Comparison of ENCODE assay signal across 18 cellular contexts in genomic region chr14:105852378-105853088, GRCh38.
DNase-seq lines count a peak whose midpoint lies in the region; ATAC-seq, FAIRE-seq and TF ChIP-seq lines count a peak whose summit lies in the region.
"Had no signal": no experiment of that assay in that cellular context is flagged by ENCODE, and none has a peak within 500 bp of the region (broad histone marks: within the 10 kb centered on the region; RNA-seq: fewer than 3 reads in every experiment).

No MANE protein-coding gene starts in this region.

- H3K36me3 ChIP-seq in transverse colon (no peaks in the 10 kb centered on the region), mesenchymal stem cell (ENCODE audit: control insufficient read depth in 1 of 2, insufficient read depth in 2 of 2, low read depth in 1 of 2, low read length in 2 of 2) (no peaks in the 10 kb centered on the region)
- H3K36me3 ChIP-seq: esophagus muscularis mucosa, heart left ventricle had no signal

- H2BK15ac ChIP-seq in mesenchymal stem cell (ENCODE audit: low read depth, poor library complexity, severe bottlenecking): no peak overlapping the region

- H3K9me3 Mint-ChIP-seq in activated naive CD4-positive, alpha-beta T cell treated with anti-CD3 and anti-CD28 coated beads, Interleukin-2, amount 50 U/mL, for 72 hours: no peaks in the 10 kb centered on the region

- no peak overlapping the region for H3K27ac Mint-ChIP-seq in activated naive CD4-positive, alpha-beta T cell treated with anti-CD3 and anti-CD28 coated beads, Interleukin-2, amount 50 U/mL, for 72 hours

- H3K4me3 ChIP-seq in coronary artery (no peak overlapping the region), transverse colon (no peak overlapping the region), mesenchymal stem cell (ENCODE audit: insufficient read depth in 1 of 2, low read depth in 1 of 2, low read length in 2 of 2) (no peak overlapping the region)
- H3K4me3 ChIP-seq: esophagus muscularis mucosa, heart left ventricle, skin epidermis had no signal

- no peak overlapping the region for H3K23ac ChIP-seq in mesenchymal stem cell (ENCODE audit: low read length in 2 of 2)

- H3K4me2 ChIP-seq in mesenchymal stem cell (ENCODE audit: low read length, poor library complexity, severe bottlenecking): no peak overlapping the region

- no peaks in the 10 kb centered on the region for H3K36me3 Mint-ChIP-seq in activated naive CD4-positive, alpha-beta T cell treated with anti-CD3 and anti-CD28 coated beads, Interleukin-2, amount 50 U/mL, for 72 hours

- no peak for TF ChIP-seq POLR2A in transverse colon (IDR thresholded peaks at IDR 0.05)

- peak; percentile 5 for DNase-seq in activated naive CD4-positive, alpha-beta T cell treated with anti-CD3 and anti-CD28 coated beads, Interleukin-2, amount 50 U/mL, for 16 hours
- DNase-seq in activated naive CD4-positive, alpha-beta T cell treated with anti-CD3 and anti-CD28 coated beads, Interleukin-2, amount 50 U/mL, for 72 hours (ENCODE audit: low spot score in 2 of 2): no peak
- DNase-seq in GM20000 (ENCODE audit: low spot score): peak; percentile 2
- DNase-seq in coronary artery (ENCODE audit: low spot score): peak; percentile 53
- DNase-seq in transverse colon: peak; percentile 5
- no peak for DNase-seq in HTR-8/SVneo (ENCODE audit: insufficient read length, low spot score)
- DNase-seq in mesenchymal stem cell: no peak
- DNase-seq: dermis blood vessel endothelial cell; KBM-7; NCI-H1092; stimulated activated naive CD4-positive, alpha-beta T cell treated with Interleukin-2 at 50 U/mL for 16 hours had no signal

- WGBS in transverse colon (ENCODE audit: low coverage in 1 of 2), 2 donors: 84% methylated on average over 7 of the region's 17 CpGs; no CpG with 5 or more reads in 1 of the 2 donors
- 69% methylated on average over 13 of the region's 17 CpGs for WGBS in mesenchymal stem cell

- H4K8ac ChIP-seq in mesenchymal stem cell (ENCODE audit: low read length): no peak overlapping the region

- no peak overlapping the region for H2AK5ac ChIP-seq in mesenchymal stem cell (ENCODE audit: low read length, severe bottlenecking)

- no peak overlapping the region for H3K9ac ChIP-seq in mesenchymal stem cell (ENCODE audit: low read length)

- H3K79me1 ChIP-seq in mesenchymal stem cell (replicated peaks; ENCODE audit: low read length, poor library complexity, severe bottlenecking): no peaks in the 10 kb centered on the region

- no peak overlapping the region for H2BK120ac ChIP-seq in mesenchymal stem cell (ENCODE audit: low read depth, low read length)

- H3K27ac ChIP-seq in coronary artery (no peak overlapping the region), transverse colon (no peak overlapping the region), mesenchymal stem cell (ENCODE audit: low read length, poor library complexity, severe bottlenecking) (no peak overlapping the region)
- H3K27ac ChIP-seq: esophagus muscularis mucosa, heart left ventricle, HL-60, skin epidermis had no signal

- H3K14ac ChIP-seq in mesenchymal stem cell (ENCODE audit: low read length in 2 of 2): no peak overlapping the region

- H3K4me1 ChIP-seq in transverse colon (no peaks in the 10 kb centered on the region), mesenchymal stem cell (ENCODE audit: control insufficient read depth, insufficient read depth, low read depth, low read length) (no peaks in the 10 kb centered on the region)
- H3K4me1 ChIP-seq: esophagus muscularis mucosa, heart left ventricle had no signal

- no peak for TF ChIP-seq EP300 in transverse colon (IDR thresholded peaks at IDR 0.05; ENCODE audit: low read depth)

- H3K18ac ChIP-seq in mesenchymal stem cell (ENCODE audit: low read depth in 1 of 2, low read length in 2 of 2): no peak overlapping the region

- H2AFZ ChIP-seq in mesenchymal stem cell (ENCODE audit: low read depth, low read length): no peak overlapping the region

- TF ChIP-seq CTCF in GM20000 (IDR thresholded peaks at IDR 0.05; ENCODE audit: extremely low read depth, missing control alignments) (no peak), coronary artery (IDR thresholded peaks at IDR 0.05) (no peak), transverse colon (IDR thresholded peaks at IDR 0.05) (no peak)

- intact Hi-C loops in transverse colon (cut with DNase I; ENCODE audit: low total_unique reads): no loop called here

- no peak for FAIRE-seq in HTR-8/SVneo (lab: Jason Lieb, UNC)
- FAIRE-seq: D721Med, keratinocyte had no signal

- H3K4ac ChIP-seq in mesenchymal stem cell (ENCODE audit: low read depth in 1 of 2, low read length in 2 of 2): no peak overlapping the region

- no peak overlapping the region for H4K91ac ChIP-seq in mesenchymal stem cell (ENCODE audit: low read length)

- in situ Hi-C loops in transverse colon (cut with MboI; ENCODE audit: low pct_ligation_motif_present in 1 of 4, low pct_unique_long_range_greater_than_20kb in 1 of 4, low sequenced_read_pairs in 3 of 4): no loop called here

- H3K27me3 ChIP-seq in transverse colon (no peaks in the 10 kb centered on the region), mesenchymal stem cell (ENCODE audit: control insufficient read depth in 1 of 2, insufficient read depth in 1 of 2, low read length in 2 of 2) (no peaks in the 10 kb centered on the region)
- H3K27me3 ChIP-seq: esophagus muscularis mucosa, heart left ventricle had no signal

- H3K9me3 ChIP-seq in transverse colon (no peaks in the 10 kb centered on the region), mesenchymal stem cell (ENCODE audit: control insufficient read depth, low read length) (no peaks in the 10 kb centered on the region)

- H2BK5ac ChIP-seq in mesenchymal stem cell (ENCODE audit: low read depth, low read length, poor library complexity, severe bottlenecking): no peak overlapping the region

- no peak for ATAC-seq in activated naive CD4-positive, alpha-beta T cell treated with anti-CD3 and anti-CD28 coated beads, Interleukin-2, amount 50 U/mL, for 72 hours
- ATAC-seq in HG03097 (IDR thresholded peaks at IDR 0.05; ENCODE audit: low FRiP score, unreplicated experiment): no peak
- ATAC-seq: heart left ventricle had no signal

- H2BK12ac ChIP-seq in mesenchymal stem cell (ENCODE audit: low read length in 2 of 2): no peak overlapping the region

Comparison
In these comparisons a context has a peak if more than half of its experiments do, and no peak if none do; other contexts are left out.
1. DNase-seq: peak in activated naive CD4-positive, alpha-beta T cell treated with anti-CD3 and anti-CD28 coated beads, Interleukin-2, amount 50 U/mL, for 16 hours (single experiment), GM20000 (single experiment), coronary artery (single experiment) and transverse colon (single experiment); none in activated naive CD4-positive, alpha-beta T cell treated with anti-CD3 and anti-CD28 coated beads, Interleukin-2, amount 50 U/mL, for 72 hours (0 of 2), HTR-8/SVneo (single experiment) and mesenchymal stem cell (single experiment).